ENCODE assay signal across 23 cellular contexts in genomic region chr9:29799227-29799626, GRCh38.
DNase-seq lines count a peak whose midpoint lies in the region; ATAC-seq and TF ChIP-seq lines count a peak whose summit lies in the region.
"Had no signal": no experiment of that assay in that cellular context is flagged by ENCODE, and none has a peak within 500 bp of the region (broad histone marks: within the 10 kb centered on the region; RNA-seq: fewer than 3 reads in every experiment).

No MANE protein-coding gene starts in this region.

- peak overlapping the region; percentile 61 for H3K27ac ChIP-seq in epithelial cell of prostate
- H3K27ac ChIP-seq in neural progenitor cell, result no peak overlapping the region
- H3K27ac ChIP-seq in esophagus muscularis mucosa (replicated peaks in 1 of 4), result no peak overlapping the region
- H3K27ac ChIP-seq: BLaER1 treated with 17β-estradiol and CSF1 and Interleukin-3, amounts not matched to agents 10 nM and 100 nM had no signal

- intact Hi-C loops in esophagus muscularis mucosa (cut with DNase I), result no loop called here

- H3K27me3 Mint-ChIP-seq in neural progenitor cell (ENCODE audit: insufficient read depth, low read depth), result no peaks in the 10 kb centered on the region
- H3K27me3 Mint-ChIP-seq: CD4-positive, alpha-beta memory T cell had no signal

- no peak for TF ChIP-seq CTCF in neural progenitor cell (IDR thresholded peaks at IDR 0.05)
- no peak for TF ChIP-seq CTCF in esophagus muscularis mucosa (IDR thresholded peaks at IDR 0.05)

- H3K36me3 ChIP-seq in neural progenitor cell (no peaks in the 10 kb centered on the region), esophagus muscularis mucosa (no peaks in the 10 kb centered on the region)
- H3K36me3 ChIP-seq: BLaER1 treated with 17β-estradiol and CSF1 and Interleukin-3, amounts not matched to agents 10 nM and 100 nM had no signal

- no peaks in the 10 kb centered on the region for H4K20me1 ChIP-seq in neural progenitor cell (ENCODE audit: low read depth)
- H4K20me1 ChIP-seq: BLaER1 treated with 17β-estradiol and CSF1 and Interleukin-3, amounts not matched to agents 10 nM and 100 nM had no signal

- H3K27me3 ChIP-seq in neural progenitor cell (no peaks in the 10 kb centered on the region), esophagus muscularis mucosa (no peaks in the 10 kb centered on the region)
- H3K27me3 ChIP-seq: BLaER1 treated with 17β-estradiol and CSF1 and Interleukin-3, amounts not matched to agents 10 nM and 100 nM had no signal

- no peaks in the 10 kb centered on the region for H3K9me3 Mint-ChIP-seq in neural progenitor cell

- H3K4me2 ChIP-seq in neural progenitor cell, result no peak overlapping the region
- H3K4me2 ChIP-seq: BLaER1 treated with 17β-estradiol and CSF1 and Interleukin-3, amounts not matched to agents 10 nM and 100 nM had no signal

- H3K9ac ChIP-seq in neural progenitor cell, result no peak overlapping the region
- H3K9ac ChIP-seq: BLaER1 treated with 17β-estradiol and CSF1 and Interleukin-3, amounts not matched to agents 10 nM and 100 nM had no signal

- no peaks in the 10 kb centered on the region for H3K4me1 Mint-ChIP-seq in neural progenitor cell
- H3K4me1 Mint-ChIP-seq: CD4-positive, alpha-beta memory T cell had no signal

- H3F3A ChIP-seq in neural progenitor cell (ENCODE audit: low read depth), result no peaks in the 10 kb centered on the region

- H3K79me2 ChIP-seq in neural progenitor cell (ENCODE audit: low read depth), result no peaks in the 10 kb centered on the region

- no peak overlapping the region for H3K27ac Mint-ChIP-seq in neural progenitor cell
- H3K27ac Mint-ChIP-seq: CD4-positive, alpha-beta memory T cell had no signal

- H3K9me3 ChIP-seq in neural progenitor cell (ENCODE audit: low read depth) (no peaks in the 10 kb centered on the region), esophagus muscularis mucosa (no peaks in the 10 kb centered on the region)
- H3K9me3 ChIP-seq: BLaER1 treated with 17β-estradiol and CSF1 and Interleukin-3, amounts not matched to agents 10 nM and 100 nM; Caco-2 had no signal

- 82% methylated on average over 2 of the region's 2 CpGs for WGBS in esophagus muscularis mucosa

- peaks cover 4% of the 10 kb centered on the region for H3K4me1 ChIP-seq in neural progenitor cell
- H3K4me1 ChIP-seq in esophagus muscularis mucosa, result no peaks in the 10 kb centered on the region
- H3K4me1 ChIP-seq: BLaER1 treated with 17β-estradiol and CSF1 and Interleukin-3, amounts not matched to agents 10 nM and 100 nM; Caco-2 had no signal

- no peak for TF ChIP-seq EP300 in esophagus muscularis mucosa (IDR thresholded peaks at IDR 0.05)

- no peak for ATAC-seq in HG03469 (IDR thresholded peaks at IDR 0.05; ENCODE audit: unreplicated experiment)
- ATAC-seq: HCT116 had no signal

- DNase-seq in DMS53 (lab: John Stamatoyannopoulos, UW), result peak; percentile 9
- DNase-seq in DMS53 treated with DMSO at 0.1 percent for 48 hours (lab: John Stamatoyannopoulos, UW; ENCODE audit: unreplicated experiment), result no peak
- DNase-seq in NCI-H748 treated with DMSO at 0.1 percent for 48 hours (lab: John Stamatoyannopoulos, UW), result peak; percentile 86
- DNase-seq in epithelial cell of prostate (ENCODE audit: low read depth, low spot score), result peak; percentile 67
- DNase-seq in neural progenitor cell (ENCODE audit: low spot score), result no peak
- no peak for DNase-seq in MV-4-11 (lab: John Stamatoyannopoulos, UW)
- no peak for DNase-seq in esophagus muscularis mucosa (ENCODE audit: extremely low spot score)
- DNase-seq: 8988T; Caco-2; CD4-positive, alpha-beta memory T cell; DMS 273 treated with DMSO at 0.1 percent for 48 hours; GDM1; GOT3; Karpas-422; NCI-H1694 treated with DMSO at 0.1 percent for 48 hours; NCI-H2107; NCI-H2227 treated with DMSO at 0.1 percent for 48 hours; NCI-H510A treated with DMSO at 0.1 percent for 48 hours; OCI-M1; Right ventricle myocardium superior had no signal

- H3K4me3 ChIP-seq in neural progenitor cell (no peak overlapping the region), esophagus muscularis mucosa (no peak overlapping the region)
- H3K4me3 ChIP-seq: BLaER1 treated with 17β-estradiol and CSF1 and Interleukin-3, amounts not matched to agents 10 nM and 100 nM had no signal

- H3K36me3 Mint-ChIP-seq in neural progenitor cell, result no peaks in the 10 kb centered on the region
- H3K36me3 Mint-ChIP-seq: CD4-positive, alpha-beta memory T cell had no signal

- TF ChIP-seq POLR2A in esophagus muscularis mucosa (IDR thresholded peaks at IDR 0.05; ENCODE audit: low read depth), result no peak

- peak overlapping the region; percentile 51 for H2AFZ ChIP-seq in neural progenitor cell (replicated peaks)

- H3K4me3 Mint-ChIP-seq in neural progenitor cell, result no peak overlapping the region
- H3K4me3 Mint-ChIP-seq: CD4-positive, alpha-beta memory T cell had no signal

Comparison
In these comparisons a context has a peak if more than half of its experiments do, and no peak if none do; other contexts are left out.
1. DNase-seq: peak in DMS53 (single experiment), NCI-H748 treated with DMSO at 0.1 percent for 48 hours (single experiment) and epithelial cell of prostate (single experiment); none in DMS53 treated with DMSO at 0.1 percent for 48 hours (single experiment), neural progenitor cell (single experiment), MV-4-11 (single experiment) and esophagus muscularis mucosa (single experiment).